In the genomic region with DNA sequence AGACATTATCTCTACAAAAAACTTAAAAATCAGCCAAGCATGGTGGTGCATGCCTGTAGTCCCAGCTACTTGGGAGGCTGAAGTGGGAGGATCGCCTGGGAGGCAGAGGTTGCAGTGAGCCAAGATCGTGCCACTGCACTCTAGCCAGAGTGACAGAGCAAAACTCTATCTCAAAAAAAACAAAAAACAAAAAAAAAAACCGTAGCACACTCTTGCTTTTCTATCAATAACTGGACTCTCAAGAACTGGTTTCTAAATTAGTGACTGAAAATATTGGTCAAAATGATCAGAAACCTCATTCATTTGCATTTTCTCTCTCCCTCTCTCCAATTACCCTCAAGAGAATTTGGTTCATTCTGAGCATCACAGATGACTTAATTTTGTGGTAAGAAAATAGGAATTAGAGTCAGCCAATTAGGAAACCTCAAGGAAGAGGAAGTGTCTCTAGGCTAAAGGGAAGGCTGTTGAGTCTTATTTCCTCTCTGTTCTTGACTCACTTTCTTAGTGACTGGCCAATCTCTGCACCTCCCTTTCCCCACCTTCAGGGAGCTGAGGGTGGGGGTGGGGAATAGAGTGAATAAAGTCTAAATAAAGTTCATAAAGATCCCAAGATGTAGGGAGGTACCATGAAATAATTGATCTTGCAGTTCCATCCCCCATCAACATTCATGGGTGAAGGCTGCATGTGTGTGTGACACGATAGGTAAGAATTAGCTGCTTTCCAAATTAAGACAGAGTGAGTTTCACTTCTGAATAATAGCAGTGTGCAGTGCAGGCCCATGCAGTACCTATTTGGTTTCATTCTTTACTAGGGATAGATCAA, we compare ENCODE assay signal across 8 cellular contexts. TPM values are rescaled to one million over a fixed set of nuclear protein-coding genes. Genes with fewer than 3 reads are reported as not detected.
DNase-seq lines count a peak whose midpoint lies in the region; ATAC-seq and TF ChIP-seq lines count a peak whose summit lies in the region.

No MANE protein-coding gene starts in this region.

- peak overlapping the region; percentile 43 for H3K4me3 ChIP-seq in CD4-positive, CD25-positive, alpha-beta regulatory T cell (ENCODE audit: low read depth, low read length)
- no peak overlapping the region for H3K4me3 ChIP-seq in lower lobe of right lung

- no peak for TF ChIP-seq CTCF in lower lobe of right lung (IDR thresholded peaks at IDR 0.05)

- H3K4me1 Mint-ChIP-seq in CD4-positive, CD25-positive, alpha-beta regulatory T cell = peaks cover 28 to 39% (median 30%) of the 10 kb centered on the region in 4 donors
- H3K4me1 Mint-ChIP-seq in T-helper 1 cell treated with Interleukin-12 subunit alpha and Interleukin-12 subunit beta and Interleukin-4 antibody, amounts not matched to agents 30 μg/mL and 1 μg/mL, for 36 hours (ENCODE audit: low read depth) = peaks cover 48% of the 10 kb centered on the region

- peak overlapping the region; percentile 90 to 97 (median 91) for H3K27ac Mint-ChIP-seq in CD4-positive, CD25-positive, alpha-beta regulatory T cell
- H3K27ac Mint-ChIP-seq in T-helper 1 cell treated with Interleukin-12 subunit alpha and Interleukin-12 subunit beta and Interleukin-4 antibody, amounts not matched to agents 30 μg/mL and 1 μg/mL, for 36 hours = peak overlapping the region; percentile 99

- ATAC-seq in CD4-positive, CD25-positive, alpha-beta regulatory T cell (ENCODE audit: low read depth in 2 of 2) = peak; percentile 68 to 71
- ATAC-seq in GM19324 (IDR thresholded peaks at IDR 0.05; ENCODE audit: low FRiP score, unreplicated experiment) (peak; percentile 72), HG03159 (IDR thresholded peaks at IDR 0.05; ENCODE audit: unreplicated experiment) (peak; percentile 68), lower lobe of right lung (peak; percentile 80 to 83)

- no peaks in the 10 kb centered on the region for H3K27me3 Mint-ChIP-seq in CD4-positive, CD25-positive, alpha-beta regulatory T cell
- H3K27me3 Mint-ChIP-seq in T-helper 1 cell treated with Interleukin-12 subunit alpha and Interleukin-12 subunit beta and Interleukin-4 antibody, amounts not matched to agents 30 μg/mL and 1 μg/mL, for 36 hours (ENCODE audit: low read depth) = no peaks in the 10 kb centered on the region

- H3K4me1 ChIP-seq in CD4-positive, CD25-positive, alpha-beta regulatory T cell (ENCODE audit: control insufficient read depth, insufficient read depth, low read length, poor library complexity, severe bottlenecking) = peaks cover 27% of the 10 kb centered on the region
- H3K4me1 ChIP-seq in lower lobe of right lung = peaks cover 24% of the 10 kb centered on the region

- peak overlapping the region; percentile 67 for H3K27ac ChIP-seq in CD4-positive, CD25-positive, alpha-beta regulatory T cell (ENCODE audit: insufficient read depth, low read length, poor library complexity, severe bottlenecking)
- peak overlapping the region; percentile 46 for H3K27ac ChIP-seq in lower lobe of right lung

- peaks cover 8% of the 10 kb centered on the region for H3K36me3 ChIP-seq in CD4-positive, CD25-positive, alpha-beta regulatory T cell (ENCODE audit: control insufficient read depth, insufficient read depth, low read length)
- H3K36me3 ChIP-seq in lower lobe of right lung = no peaks in the 10 kb centered on the region

- in situ Hi-C loops in G401 (cut with HindIII; ENCODE audit: low sequenced_read_pairs) = no loop called here

- peaks cover 16% of the 10 kb centered on the region for H3K36me3 Mint-ChIP-seq in CD4-positive, CD25-positive, alpha-beta regulatory T cell
- peaks cover 23% of the 10 kb centered on the region for H3K36me3 Mint-ChIP-seq in T-helper 1 cell treated with Interleukin-12 subunit alpha and Interleukin-12 subunit beta and Interleukin-4 antibody, amounts not matched to agents 30 μg/mL and 1 μg/mL, for 36 hours (ENCODE audit: low read depth)

- H3K9me3 ChIP-seq in CD4-positive, CD25-positive, alpha-beta regulatory T cell (ENCODE audit: control insufficient read depth in 2 of 2, low read length in 2 of 2) = no peaks in the 10 kb centered on the region
- H3K9me3 ChIP-seq in lower lobe of right lung = no peaks in the 10 kb centered on the region

- peak in 2 of 3 donors; percentile 25 to 64 for DNase-seq in CD4-positive, CD25-positive, alpha-beta regulatory T cell
- DNase-seq in lower lobe of right lung = no peak
- no peak for DNase-seq in G401 (ENCODE audit: low spot score)
- no peak for DNase-seq in NCI-H1694 treated with DMSO at 0.1 percent for 48 hours (lab: John Stamatoyannopoulos, UW)
- no peak for DNase-seq in cerebellar nuclear complex (lab: John Stamatoyannopoulos, UW)

- H3K9me3 Mint-ChIP-seq in CD4-positive, CD25-positive, alpha-beta regulatory T cell = peaks cover 0 to 2% (median 0%) of the 10 kb centered on the region in 7 donors
- H3K9me3 Mint-ChIP-seq in T-helper 1 cell treated with Interleukin-12 subunit alpha and Interleukin-12 subunit beta and Interleukin-4 antibody, amounts not matched to agents 30 μg/mL and 1 μg/mL, for 36 hours = no peaks in the 10 kb centered on the region

- peak overlapping the region in 3 of 4 donors; percentile 55 to 64 (median 59) for H3K4me3 Mint-ChIP-seq in CD4-positive, CD25-positive, alpha-beta regulatory T cell
- peak overlapping the region; percentile 69 for H3K4me3 Mint-ChIP-seq in T-helper 1 cell treated with Interleukin-12 subunit alpha and Interleukin-12 subunit beta and Interleukin-4 antibody, amounts not matched to agents 30 μg/mL and 1 μg/mL, for 36 hours

- intact Hi-C loops in lower lobe of right lung (cut with DNase I) = no loop called here

- H3K27me3 ChIP-seq in CD4-positive, CD25-positive, alpha-beta regulatory T cell (ENCODE audit: control insufficient read depth, insufficient read depth, low read length) = no peaks in the 10 kb centered on the region
- no peaks in the 10 kb centered on the region for H3K27me3 ChIP-seq in lower lobe of right lung (ENCODE audit: low read depth)

RNA-seq across cellular contexts. Expression of a gene that starts 6.8 kb away (rescaled TPM):
- total RNA-seq in CD4-positive, CD25-positive, alpha-beta regulatory T cell = 132 TPM
- polyA plus RNA-seq in CD4-positive, CD25-positive, alpha-beta regulatory T cell = 100 to 1,000 TPM; 330 to 480 (median 385) TPM
- total RNA-seq in lower lobe of right lung = 159 TPM
- total RNA-seq in G401 (2014; rRNA removed; shearing (Covaris generic)) = 397 and 405 TPM in 2 replicates

Comparison
In these comparisons a context has a peak if more than half of its experiments do, and no peak if none do; other contexts are left out.
1. DNase-seq: peak in CD4-positive, CD25-positive, alpha-beta regulatory T cell (2 of 3); none in lower lobe of right lung (single experiment), G401 (single experiment), NCI-H1694 treated with DMSO at 0.1 percent for 48 hours (single experiment) and cerebellar nuclear complex (0 of 2).
2. Peak in every context shown above with its lines, with median percentiles within 50 percentile points of each other: ATAC-seq.